1 cellular context compared by ENCODE assay signal in the genomic region with DNA sequence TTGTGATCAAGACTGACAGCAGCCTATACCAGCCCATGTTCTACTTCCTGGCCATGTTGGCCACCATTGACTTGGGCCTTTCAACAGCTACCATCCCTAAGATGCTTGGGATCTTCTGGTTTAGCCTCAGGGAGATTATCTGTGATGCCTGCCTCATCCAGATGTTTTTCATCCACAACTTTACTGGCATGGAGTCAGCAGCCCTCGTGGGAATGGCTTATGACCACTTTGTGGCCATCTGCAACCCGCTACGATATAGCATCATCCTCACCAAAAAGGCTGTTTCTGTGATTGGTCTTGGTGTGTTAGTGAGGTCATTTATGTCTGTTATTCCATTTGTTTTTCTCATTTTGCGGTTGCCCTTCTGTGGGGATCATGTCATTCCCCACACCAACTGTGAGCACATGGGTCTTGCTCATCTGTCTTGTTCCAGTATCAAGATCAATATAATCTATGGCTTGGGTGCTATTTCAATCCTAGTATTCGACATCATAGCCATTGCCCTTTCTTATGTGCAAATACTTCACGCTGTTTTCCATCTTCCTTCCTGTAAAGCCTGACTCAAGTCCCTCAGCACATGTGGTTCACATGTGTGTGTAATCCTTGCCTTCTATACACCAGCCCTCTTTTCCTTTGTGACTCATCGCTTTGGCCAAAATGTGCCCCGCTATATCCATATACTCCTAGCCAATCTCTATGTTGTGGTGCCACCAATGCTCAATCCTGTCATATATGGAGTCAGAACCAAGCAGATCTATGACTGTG.
TF ChIP-seq lines count a peak whose summit lies in the region.

No MANE protein-coding gene starts in this region.

TF ChIP-seq in HepG2, 621 proteins besides CTCF, POLR2A, EP300 and RAD21:
- TF ChIP-seq MNT (IDR thresholded peaks at IDR 0.05): peak; percentile 56; the same call in 1 of the 2 replicates
- no peak for TF ChIP-seq SPEN (CRISPR knock-in tag; IDR thresholded peaks at IDR 0.05; ENCODE audit: low read depth)
- no peak for TF ChIP-seq ZNF496 (CRISPR knock-in tag; IDR thresholded peaks at IDR 0.05; ENCODE audit: insufficient replicate concordance)
- TF ChIP-seq ZNF234 (CRISPR knock-in tag; conservative IDR thresholded peaks at IDR 0.05): no peak
- TF ChIP-seq ZNF850 (CRISPR knock-in tag; conservative IDR thresholded peaks at IDR 0.05): no peak
